In genomic region chr1:43875327-43875726, GRCh38 we compare ENCODE assay signal across 32 cellular contexts. TPM values are rescaled to one million over a fixed set of nuclear protein-coding genes. Genes with fewer than 3 reads are reported as not detected.
"Had no signal": no experiment of that assay in that cellular context is flagged by ENCODE, and none has a peak within 500 bp of the region (broad histone marks: within the 10 kb centered on the region; RNA-seq: fewer than 3 reads in every experiment).

No MANE protein-coding gene starts in this region.

- H3K27ac Mint-ChIP-seq: dendritic cell treated with granulocyte-macrophage colony-stimulating factor and Interleukin-4, amounts not matched to agents 40 ng/mL and 50 ng/mL, for 4 days; immature natural killer cell; memory B cell; mesothelial cell of epicardium; nephron; neural progenitor cell; progenitor cell of endocrine pancreas had no signal

- H3K4me2 ChIP-seq: neural progenitor cell, smooth muscle cell had no signal

- H3K27me3 Mint-ChIP-seq: memory B cell; naive thymus-derived CD4-positive, alpha-beta T cell; stimulated activated naive CD8-positive, alpha-beta T cell treated with anti-CD3 and anti-CD28 coated beads, Interleukin-15, amount 100 ng/mL, for 72 hours had no signal

- H3K4me1 ChIP-seq: colonic mucosa, lower lobe of right lung, neural progenitor cell, parathyroid adenoma, transverse colon, vagina had no signal

- H3K4me1 Mint-ChIP-seq: immature natural killer cell; mesothelial cell of epicardium; nephron; neural progenitor cell; stimulated activated naive CD8-positive, alpha-beta T cell treated with anti-CD3 and anti-CD28 coated beads, Interleukin-15, amount 100 ng/mL, for 72 hours had no signal

- H3K4me3 ChIP-seq: colonic mucosa, esophagus muscularis mucosa, heart right ventricle, lower lobe of right lung, neural progenitor cell, smooth muscle cell, suprapubic skin, transverse colon, vagina had no signal

- ATAC-seq: heart right ventricle; left ventricle myocardium superior; lower lobe of right lung; naive thymus-derived CD4-positive, alpha-beta T cell; sciatic nerve; stimulated activated naive CD8-positive, alpha-beta T cell treated with anti-CD3 and anti-CD28 coated beads, Interleukin-15, amount 100 ng/mL, for 72 hours had no signal

- H3K9ac ChIP-seq: neural progenitor cell, parathyroid adenoma had no signal

- H3K27me3 ChIP-seq: colonic mucosa, esophagus muscularis mucosa, heart right ventricle, neural progenitor cell, suprapubic skin, transverse colon, vagina had no signal

- H3K9me3 Mint-ChIP-seq: dendritic cell treated with granulocyte-macrophage colony-stimulating factor and Interleukin-4, amounts not matched to agents 40 ng/mL and 50 ng/mL, for 4 days; immature natural killer cell; memory B cell; mesothelial cell of epicardium; naive thymus-derived CD4-positive, alpha-beta T cell; nephron; neural progenitor cell; stimulated activated naive CD8-positive, alpha-beta T cell treated with anti-CD3 and anti-CD28 coated beads, Interleukin-15, amount 100 ng/mL, for 72 hours had no signal

- H3K36me3 Mint-ChIP-seq: immature natural killer cell; mesothelial cell of epicardium; naive thymus-derived CD4-positive, alpha-beta T cell; neural progenitor cell had no signal

- DNase-seq: colonic mucosa; effector CD8-positive, alpha-beta T cell; foreskin melanocyte; glutamatergic neuron; heart right ventricle; hippocampal formation; immature natural killer cell; islet precursor cell; kidney glomerular epithelial cell; left ventricle myocardium superior; lower lobe of right lung; naive thymus-derived CD4-positive, alpha-beta T cell; stimulated activated CD4-positive, alpha-beta T cell treated with anti-CD3 and anti-CD28 coated beads, Interleukin-12 subunit alpha, Interleukin-12 subunit beta, amount 100 ng/mL, for 4 hours; stimulated activated CD4-positive, alpha-beta T cell treated with anti-CD3 and anti-CD28 coated beads, Interleukin-1b, Interleukin-23, amount 100 ng/mL, for 48 hours; stimulated activated CD4-positive, alpha-beta T cell treated with anti-CD3 and anti-CD28 coated beads, Interleukin-4, amount 100 ng/mL, for 1 hour; stimulated activated CD8-positive, alpha-beta memory T cell treated with anti-CD3 and anti-CD28 coated beads, Interleukin-4, amount 100 ng/mL, for 48 hours; stimulated activated naive CD4-positive, alpha-beta T cell; stimulated activated naive CD8-positive, alpha-beta T cell treated with anti-CD3 and anti-CD28 coated beads, Interleukin-15, amount 100 ng/mL, for 72 hours; transverse colon had no signal

- H3K36me3 ChIP-seq: colonic mucosa, esophagus muscularis mucosa, neural progenitor cell, suprapubic skin, transverse colon, vagina had no signal

- H2AFZ ChIP-seq: neural progenitor cell, parathyroid adenoma had no signal

- H3K4me3 Mint-ChIP-seq: dendritic cell treated with granulocyte-macrophage colony-stimulating factor and Interleukin-4, amounts not matched to agents 40 ng/mL and 50 ng/mL, for 4 days; immature natural killer cell; memory B cell; mesothelial cell of epicardium; naive thymus-derived CD4-positive, alpha-beta T cell; nephron; neural progenitor cell; stimulated activated naive CD8-positive, alpha-beta T cell treated with anti-CD3 and anti-CD28 coated beads, Interleukin-15, amount 100 ng/mL, for 72 hours had no signal

- H3K27ac ChIP-seq: colonic mucosa, esophagus muscularis mucosa, heart right ventricle, lower lobe of right lung, neural progenitor cell, parathyroid adenoma, suprapubic skin, transverse colon, vagina had no signal

- H3K9me3 ChIP-seq: colonic mucosa, esophagus muscularis mucosa, heart right ventricle, lower lobe of right lung, suprapubic skin, transverse colon, vagina had no signal

- H3K79me2 ChIP-seq: parathyroid adenoma had no signal

RNA-seq across cellular contexts. Expression of gene ARTN, which starts 58.3 kb away (rescaled TPM):
- total RNA-seq: left ventricle myocardium superior, osteoblast had no signal
- polyA plus RNA-seq: immature natural killer cell; naive thymus-derived CD4-positive, alpha-beta T cell had no signal
